Comparison of ENCODE assay signal across 1 cellular context in the genomic region with DNA sequence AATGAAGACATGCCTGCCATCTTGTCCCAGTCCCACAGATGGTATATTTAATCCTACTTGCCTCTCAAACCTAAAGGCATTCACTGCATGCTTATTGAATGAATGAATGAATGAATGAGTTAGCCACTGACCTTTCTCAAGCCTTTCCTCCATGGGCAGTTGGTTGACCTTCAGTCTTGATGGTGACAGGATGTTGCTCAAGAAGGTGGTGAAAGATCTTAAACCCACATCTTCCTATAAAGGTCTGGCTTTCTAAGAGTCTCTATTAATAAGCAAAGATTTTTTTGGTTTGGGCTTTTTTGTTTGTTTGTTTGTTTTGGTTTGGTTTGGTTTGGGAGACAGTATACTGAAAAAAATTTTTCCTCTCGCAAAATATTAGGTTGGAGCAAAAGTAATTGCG.
TF ChIP-seq lines count a peak whose summit lies in the region.

No MANE protein-coding gene starts in this region.

TF ChIP-seq in K562, 482 proteins besides CTCF, POLR2A, EP300 and RAD21:
- TF ChIP-seq GABPA (tag; conservative IDR thresholded peaks at IDR 0.05; ENCODE audit: low read depth) (no peak), ZNF24 (IDR thresholded peaks at IDR 0.05) (0 out of 2 replicates have a peak, but pooled peaks have one; percentile 17), ZNF449 (CRISPR knock-in tag; IDR thresholded peaks at IDR 0.05) (no peak)
